In the genomic region with DNA sequence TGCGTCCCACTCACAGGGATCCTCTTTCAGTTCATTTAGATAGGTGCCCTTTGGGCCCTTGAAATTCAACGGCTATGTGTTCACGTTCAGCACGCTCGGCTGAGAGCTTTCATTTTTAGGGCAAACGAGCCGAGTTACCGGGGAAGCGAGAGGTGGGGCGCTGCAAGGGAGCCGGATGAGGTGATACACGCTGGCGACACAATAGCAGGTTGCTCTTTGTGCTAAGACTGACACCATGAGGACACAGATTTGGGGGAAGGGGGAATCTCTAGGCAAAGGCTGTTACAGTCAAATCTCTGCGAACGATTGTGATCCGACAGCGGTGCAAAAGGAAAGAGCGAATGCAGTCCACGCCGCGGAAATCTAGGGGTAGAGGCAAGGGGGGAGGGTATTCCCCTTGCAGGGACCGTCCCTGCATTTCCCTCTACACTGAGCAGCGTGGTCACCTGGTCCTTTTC, we compare ENCODE assay signal across 8 cellular contexts. TPM values are rescaled to one million over a fixed set of nuclear protein-coding genes. Genes with fewer than 3 reads are reported as not detected.
DNase-seq lines count a peak whose midpoint lies in the region; ATAC-seq and TF ChIP-seq lines count a peak whose summit lies in the region.

No MANE protein-coding gene starts in this region.

- peak overlapping the region; percentile 84 for H3K4me2 ChIP-seq in GM23338

- DNase-seq in NCI-H82 (lab: John Stamatoyannopoulos, UW) (peak; percentile 58), NCI-H82 treated with DMSO at 0.1 percent for 48 hours (lab: John Stamatoyannopoulos, UW; ENCODE audit: unreplicated experiment) (no peak), GM23338 (ENCODE audit: low spot score) (no peak), NCI-H2081 treated with DMSO at 0.1 percent for 48 hours (lab: John Stamatoyannopoulos, UW) (peak; percentile 4), islet precursor cell (no peak)
- DNase-seq in activated naive CD8-positive, alpha-beta T cell treated with anti-CD3 and anti-CD28 coated beads, Interleukin-2, amount 10 ng/mL, durations not matched to agents 7 days and 5 days = no peak
- DNase-seq in stimulated activated effector memory CD8-positive, alpha-beta T cell treated with anti-CD3 and anti-CD28 coated beads, Interleukin-12 subunit alpha, Interleukin-12 subunit beta, amount 100 ng/mL, for 72 hours (ENCODE audit: low spot score in 2 of 2) = peak in 1 of 2 donors; percentile 24

- peak overlapping the region; percentile 87 for H3K4me3 ChIP-seq in GM23338
- H3K4me3 ChIP-seq in iPS-18c (ENCODE audit: insufficient read depth, low read depth, low read length) = peak overlapping the region; percentile 97

- peaks cover 28% of the 10 kb centered on the region for H3K4me1 Mint-ChIP-seq in GM23338
- peaks cover 25% of the 10 kb centered on the region for H3K4me1 Mint-ChIP-seq in activated naive CD8-positive, alpha-beta T cell treated with anti-CD3 and anti-CD28 coated beads, Interleukin-2, amount 10 ng/mL, durations not matched to agents 7 days and 5 days
- peaks cover 37% of the 10 kb centered on the region for H3K4me1 Mint-ChIP-seq in stimulated activated effector memory CD8-positive, alpha-beta T cell treated with anti-CD3 and anti-CD28 coated beads, Interleukin-12 subunit alpha, Interleukin-12 subunit beta, amount 100 ng/mL, for 72 hours

- no peaks in the 10 kb centered on the region for H3K9me2 ChIP-seq in GM23338 (ENCODE audit: insufficient read depth)

- peaks cover 7% of the 10 kb centered on the region; the same call in 1 of the 2 replicates for H3F3A ChIP-seq in GM23338 (replicated peaks; ENCODE audit: low read depth)

- H3K4me3 Mint-ChIP-seq in GM23338 = peak overlapping the region; percentile 95
- H3K4me3 Mint-ChIP-seq in activated naive CD8-positive, alpha-beta T cell treated with anti-CD3 and anti-CD28 coated beads, Interleukin-2, amount 10 ng/mL, durations not matched to agents 7 days and 5 days = peak overlapping the region; percentile 92
- H3K4me3 Mint-ChIP-seq in stimulated activated effector memory CD8-positive, alpha-beta T cell treated with anti-CD3 and anti-CD28 coated beads, Interleukin-12 subunit alpha, Interleukin-12 subunit beta, amount 100 ng/mL, for 72 hours = peak overlapping the region; percentile 97

- peaks cover 5% of the 10 kb centered on the region for H3K9me3 Mint-ChIP-seq in GM23338
- H3K9me3 Mint-ChIP-seq in activated naive CD8-positive, alpha-beta T cell treated with anti-CD3 and anti-CD28 coated beads, Interleukin-2, amount 10 ng/mL, durations not matched to agents 7 days and 5 days = no peaks in the 10 kb centered on the region
- no peaks in the 10 kb centered on the region for H3K9me3 Mint-ChIP-seq in stimulated activated effector memory CD8-positive, alpha-beta T cell treated with anti-CD3 and anti-CD28 coated beads, Interleukin-12 subunit alpha, Interleukin-12 subunit beta, amount 100 ng/mL, for 72 hours

- POLR2A ChIA-PET in activated naive CD8-positive, alpha-beta T cell treated with anti-CD3 and anti-CD28 coated beads, Interleukin-2, amount 10 ng/mL, durations not matched to agents 7 days and 5 days (lab: Charles Lee) = interaction anchor here (0.6 to 4.3 kb wide), 31 partner anchors 9 to 1017 kb away, joined by 3 to 97 read pairs (median 4); a partner anchor contains a TSS

- TF ChIP-seq CTCF in GM23338 (conservative IDR thresholded peaks at IDR 0.05; ENCODE audit: low read depth in 2 of 2) = no peak

- peaks cover 30% of the 10 kb centered on the region for H4K20me1 ChIP-seq in GM23338 (replicated peaks; ENCODE audit: insufficient read depth)

- H3K4me1 ChIP-seq in GM23338 (ENCODE audit: insufficient read depth) = peaks cover 30% of the 10 kb centered on the region

- no peaks in the 10 kb centered on the region for H3K9me3 ChIP-seq in iPS-18c (ENCODE audit: control insufficient read depth, insufficient read depth, low read length)

- H3K27ac Mint-ChIP-seq in GM23338 = peak overlapping the region; percentile 98
- peak overlapping the region; percentile 95 for H3K27ac Mint-ChIP-seq in activated naive CD8-positive, alpha-beta T cell treated with anti-CD3 and anti-CD28 coated beads, Interleukin-2, amount 10 ng/mL, durations not matched to agents 7 days and 5 days
- peak overlapping the region; percentile 94 for H3K27ac Mint-ChIP-seq in stimulated activated effector memory CD8-positive, alpha-beta T cell treated with anti-CD3 and anti-CD28 coated beads, Interleukin-12 subunit alpha, Interleukin-12 subunit beta, amount 100 ng/mL, for 72 hours

- peaks cover 36% of the 10 kb centered on the region for H3K79me2 ChIP-seq in GM23338 (replicated peaks; ENCODE audit: insufficient read depth)

- peaks cover 10% of the 10 kb centered on the region for H3K27me3 Mint-ChIP-seq in GM23338 (ENCODE audit: insufficient read depth, low read depth, poor library complexity)
- no peaks in the 10 kb centered on the region for H3K27me3 Mint-ChIP-seq in activated naive CD8-positive, alpha-beta T cell treated with anti-CD3 and anti-CD28 coated beads, Interleukin-2, amount 10 ng/mL, durations not matched to agents 7 days and 5 days

- peak overlapping the region; percentile 97 for H3K27ac ChIP-seq in GM23338 (ENCODE audit: low read depth)

- H3K36me3 ChIP-seq in GM23338 (ENCODE audit: insufficient read depth) = no peaks in the 10 kb centered on the region

- H3K36me3 Mint-ChIP-seq in GM23338 (ENCODE audit: low read depth) = peaks cover 9% of the 10 kb centered on the region; the same call in 2 of the 3 replicates
- peaks cover 20% of the 10 kb centered on the region for H3K36me3 Mint-ChIP-seq in activated naive CD8-positive, alpha-beta T cell treated with anti-CD3 and anti-CD28 coated beads, Interleukin-2, amount 10 ng/mL, durations not matched to agents 7 days and 5 days
- peaks cover 49% of the 10 kb centered on the region for H3K36me3 Mint-ChIP-seq in stimulated activated effector memory CD8-positive, alpha-beta T cell treated with anti-CD3 and anti-CD28 coated beads, Interleukin-12 subunit alpha, Interleukin-12 subunit beta, amount 100 ng/mL, for 72 hours

- no peaks in the 10 kb centered on the region for H3K27me3 ChIP-seq in GM23338 (ENCODE audit: insufficient read depth)

- ATAC-seq in GM23338 = peak; percentile 8
- ATAC-seq in activated naive CD8-positive, alpha-beta T cell treated with anti-CD3 and anti-CD28 coated beads, Interleukin-2, amount 10 ng/mL, durations not matched to agents 7 days and 5 days (ENCODE audit: low read depth) = peak; percentile 34
- ATAC-seq in stimulated activated effector memory CD8-positive, alpha-beta T cell treated with anti-CD3 and anti-CD28 coated beads, Interleukin-12 subunit alpha, Interleukin-12 subunit beta, amount 100 ng/mL, for 72 hours = peak; percentile 58

- 0 out of 2 replicates have a peak overlapping the region, but pooled peaks have one; percentile 24 for H2AFZ ChIP-seq in GM23338

TF ChIP-seq in GM23338, 12 proteins besides CTCF, POLR2A, EP300 and RAD21 (continues in another document):
- TF ChIP-seq, protein P1, sequence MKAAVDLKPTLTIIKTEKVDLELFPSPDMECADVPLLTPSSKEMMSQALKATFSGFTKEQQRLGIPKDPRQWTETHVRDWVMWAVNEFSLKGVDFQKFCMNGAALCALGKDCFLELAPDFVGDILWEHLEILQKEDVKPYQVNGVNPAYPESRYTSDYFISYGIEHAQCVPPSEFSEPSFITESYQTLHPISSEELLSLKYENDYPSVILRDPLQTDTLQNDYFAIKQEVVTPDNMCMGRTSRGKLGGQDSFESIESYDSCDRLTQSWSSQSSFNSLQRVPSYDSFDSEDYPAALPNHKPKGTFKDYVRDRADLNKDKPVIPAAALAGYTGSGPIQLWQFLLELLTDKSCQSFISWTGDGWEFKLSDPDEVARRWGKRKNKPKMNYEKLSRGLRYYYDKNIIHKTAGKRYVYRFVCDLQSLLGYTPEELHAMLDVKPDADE (IDR thresholded peaks at IDR 0.05) = no peak
- TF ChIP-seq, protein P2, sequence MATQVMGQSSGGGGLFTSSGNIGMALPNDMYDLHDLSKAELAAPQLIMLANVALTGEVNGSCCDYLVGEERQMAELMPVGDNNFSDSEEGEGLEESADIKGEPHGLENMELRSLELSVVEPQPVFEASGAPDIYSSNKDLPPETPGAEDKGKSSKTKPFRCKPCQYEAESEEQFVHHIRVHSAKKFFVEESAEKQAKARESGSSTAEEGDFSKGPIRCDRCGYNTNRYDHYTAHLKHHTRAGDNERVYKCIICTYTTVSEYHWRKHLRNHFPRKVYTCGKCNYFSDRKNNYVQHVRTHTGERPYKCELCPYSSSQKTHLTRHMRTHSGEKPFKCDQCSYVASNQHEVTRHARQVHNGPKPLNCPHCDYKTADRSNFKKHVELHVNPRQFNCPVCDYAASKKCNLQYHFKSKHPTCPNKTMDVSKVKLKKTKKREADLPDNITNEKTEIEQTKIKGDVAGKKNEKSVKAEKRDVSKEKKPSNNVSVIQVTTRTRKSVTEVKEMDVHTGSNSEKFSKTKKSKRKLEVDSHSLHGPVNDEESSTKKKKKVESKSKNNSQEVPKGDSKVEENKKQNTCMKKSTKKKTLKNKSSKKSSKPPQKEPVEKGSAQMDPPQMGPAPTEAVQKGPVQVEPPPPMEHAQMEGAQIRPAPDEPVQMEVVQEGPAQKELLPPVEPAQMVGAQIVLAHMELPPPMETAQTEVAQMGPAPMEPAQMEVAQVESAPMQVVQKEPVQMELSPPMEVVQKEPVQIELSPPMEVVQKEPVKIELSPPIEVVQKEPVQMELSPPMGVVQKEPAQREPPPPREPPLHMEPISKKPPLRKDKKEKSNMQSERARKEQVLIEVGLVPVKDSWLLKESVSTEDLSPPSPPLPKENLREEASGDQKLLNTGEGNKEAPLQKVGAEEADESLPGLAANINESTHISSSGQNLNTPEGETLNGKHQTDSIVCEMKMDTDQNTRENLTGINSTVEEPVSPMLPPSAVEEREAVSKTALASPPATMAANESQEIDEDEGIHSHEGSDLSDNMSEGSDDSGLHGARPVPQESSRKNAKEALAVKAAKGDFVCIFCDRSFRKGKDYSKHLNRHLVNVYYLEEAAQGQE (IDR thresholded peaks at IDR 0.05; ENCODE audit: unreplicated experiment) = no peak
- TF ChIP-seq STAT1 (IDR thresholded peaks at IDR 0.05; ENCODE audit: unreplicated experiment) = no peak

RNA-seq across cellular contexts. Expression of a gene that starts 0.7 kb away (rescaled TPM):
- total RNA-seq in GM23338 (2014; rRNA removed; shearing (Covaris generic)) = 0.24 and 0.62 TPM in 2 replicates
- polyA plus RNA-seq in GM23338 (2016; fragmentation: Nextera tagmentation; extraction: Ambion mirVana) = 0.29 and 0.35 TPM in 2 replicates
- total RNA-seq in activated naive CD8-positive, alpha-beta T cell treated with anti-CD3 and anti-CD28 coated beads, Interleukin-2, amount 10 ng/mL, durations not matched to agents 7 days and 5 days = under 1 TPM; 0.69 to 0.71 TPM

RNA-seq across cellular contexts. Expression of a gene that starts 0.8 kb away (rescaled TPM):
- 50.0 and 64.0 TPM in 2 replicates for total RNA-seq in GM23338 (2014; rRNA removed; shearing (Covaris generic))
- polyA plus RNA-seq in GM23338 (2016; fragmentation: Nextera tagmentation; extraction: Ambion mirVana) = 20.8 and 23.4 TPM in 2 replicates
- total RNA-seq in activated naive CD8-positive, alpha-beta T cell treated with anti-CD3 and anti-CD28 coated beads, Interleukin-2, amount 10 ng/mL, durations not matched to agents 7 days and 5 days = 10 to 100 TPM; 81.9 to 97.1 TPM

RNA-seq across cellular contexts. Expression of a gene that starts 44.6 kb away (rescaled TPM):
- 43.3 and 49.6 TPM in 2 replicates for total RNA-seq in GM23338 (2014; rRNA removed; shearing (Covaris generic))
- polyA plus RNA-seq in GM23338 (2016; fragmentation: Nextera tagmentation; extraction: Ambion mirVana) = 26.3 and 30.3 TPM in 2 replicates
- total RNA-seq in activated naive CD8-positive, alpha-beta T cell treated with anti-CD3 and anti-CD28 coated beads, Interleukin-2, amount 10 ng/mL, durations not matched to agents 7 days and 5 days = 10 to 100 TPM; 45.7 to 45.9 TPM

Comparison
In these comparisons a context has a peak if more than half of its experiments do, and no peak if none do; other contexts are left out.
1. DNase-seq: peak in NCI-H82 (single experiment) and NCI-H2081 treated with DMSO at 0.1 percent for 48 hours (single experiment); none in NCI-H82 treated with DMSO at 0.1 percent for 48 hours (single experiment), GM23338 (single experiment), activated naive CD8-positive, alpha-beta T cell treated with anti-CD3 and anti-CD28 coated beads, Interleukin-2, amount 10 ng/mL, durations not matched to agents 7 days and 5 days (single experiment) and islet precursor cell (single experiment).
2. ATAC-seq: peak in every context shown above with its lines; median percentile 58 in stimulated activated effector memory CD8-positive, alpha-beta T cell treated with anti-CD3 and anti-CD28 coated beads, Interleukin-12 subunit alpha, Interleukin-12 subunit beta, amount 100 ng/mL, for 72 hours; 34 in activated naive CD8-positive, alpha-beta T cell treated with anti-CD3 and anti-CD28 coated beads, Interleukin-2, amount 10 ng/mL, durations not matched to agents 7 days and 5 days; 8 in GM23338.
3. Peak in every context shown above with its lines, with median percentiles within 50 percentile points of each other: H3K27ac Mint-ChIP-seq and H3K4me3 Mint-ChIP-seq.